9 cellular contexts compared by ENCODE assay signal in the genomic region with DNA sequence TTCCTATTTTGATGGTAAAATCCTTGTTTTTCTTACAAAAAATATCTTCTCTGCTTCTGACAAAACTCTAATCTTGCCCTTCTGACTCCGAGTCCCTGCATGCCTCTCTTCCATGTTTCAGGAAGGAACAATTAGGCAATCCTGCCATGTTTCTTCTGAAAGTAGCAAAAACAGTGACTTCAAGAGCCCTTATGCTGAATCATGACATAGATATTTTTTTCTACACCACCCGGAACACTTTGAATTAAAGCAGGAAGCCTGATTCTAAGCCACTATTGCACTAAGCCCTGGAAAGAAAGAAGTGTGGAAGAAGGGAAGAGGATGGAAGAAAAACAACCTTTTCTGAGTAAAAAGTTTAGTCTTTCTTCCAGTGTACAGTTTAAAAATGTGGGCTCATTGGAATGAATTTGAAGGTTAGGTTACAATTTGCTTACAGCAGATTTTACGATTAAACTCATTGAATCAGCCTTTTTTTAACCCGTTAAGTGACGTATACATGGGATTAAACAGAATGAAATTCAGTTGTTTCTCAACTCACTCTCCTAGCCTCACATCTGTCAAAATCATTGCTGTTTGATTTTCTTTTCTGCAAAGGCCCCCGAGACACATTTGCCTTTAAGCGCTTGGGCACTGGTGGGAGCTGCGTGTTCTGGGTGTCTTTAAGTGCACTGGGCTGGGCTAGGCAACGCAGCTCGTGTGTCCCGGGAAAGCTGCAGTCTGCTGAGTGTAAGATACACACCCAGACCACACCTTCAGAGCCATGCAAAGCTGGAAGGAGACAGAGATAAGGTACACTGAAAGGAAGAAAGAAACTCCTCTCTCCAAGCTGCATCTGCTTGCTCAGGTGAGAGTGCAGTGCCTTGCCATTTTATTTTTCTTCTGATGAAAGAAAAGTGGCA.
DNase-seq lines count a peak whose midpoint lies in the region; ATAC-seq and TF ChIP-seq lines count a peak whose summit lies in the region.
"Had no signal": no experiment of that assay in that cellular context is flagged by ENCODE, and none has a peak within 500 bp of the region (broad histone marks: within the 10 kb centered on the region; RNA-seq: fewer than 3 reads in every experiment).

No MANE protein-coding gene starts in this region.

- H3K4me3 Mint-ChIP-seq in activated CD4-positive, alpha-beta T cell treated with anti-CD3 and anti-CD28 coated beads, Interleukin-2, amount 10 ng/mL, durations not matched to agents 24 days and 14 days: peak overlapping the region; percentile 72
- peak overlapping the region; percentile 9 for H3K4me3 Mint-ChIP-seq in T-helper 1 cell treated with Interleukin-12 subunit alpha and Interleukin-12 subunit beta and Interleukin-4 antibody, amounts not matched to agents 30 μg/mL and 1 μg/mL, for 36 hours

- peak; percentile 61 for DNase-seq in activated CD4-positive, alpha-beta T cell treated with anti-CD3 and anti-CD28 coated beads, Interleukin-2, amount 10 ng/mL, durations not matched to agents 24 days and 14 days
- DNase-seq in activated CD4-positive, alpha-beta T cell treated with anti-CD3 and anti-CD28 coated beads, Interleukin-2, amount 50 U/mL, for 4 hours: no peak
- DNase-seq in fibroblast of mammary gland (ENCODE audit: low read depth) (peak; percentile 91), gastrocnemius medialis (no peak), DMS153 treated with DMSO at 0.1 percent for 48 hours (lab: John Stamatoyannopoulos, UW; ENCODE audit: unreplicated experiment) (no peak), retina (no peak)
- DNase-seq: DND-41 had no signal

- in situ Hi-C loops in gastrocnemius medialis (cut with MboI; ENCODE audit: low sequenced_read_pairs in 4 of 4): no loop called here

- H3K9me3 Mint-ChIP-seq in activated CD4-positive, alpha-beta T cell treated with anti-CD3 and anti-CD28 coated beads, Interleukin-2, amount 10 ng/mL, durations not matched to agents 24 days and 14 days: peaks cover 13% of the 10 kb centered on the region
- H3K9me3 Mint-ChIP-seq in T-helper 1 cell treated with Interleukin-12 subunit alpha and Interleukin-12 subunit beta and Interleukin-4 antibody, amounts not matched to agents 30 μg/mL and 1 μg/mL, for 36 hours: peaks cover 6% of the 10 kb centered on the region

- no peak overlapping the region for H3K4me3 ChIP-seq in fibroblast of mammary gland (ENCODE audit: control insufficient read depth, low read depth, low read length)
- H3K4me3 ChIP-seq in gastrocnemius medialis: peak overlapping the region in 1 of 4 donors; percentile 14

- no peaks in the 10 kb centered on the region for H3K27me3 Mint-ChIP-seq in activated CD4-positive, alpha-beta T cell treated with anti-CD3 and anti-CD28 coated beads, Interleukin-2, amount 10 ng/mL, durations not matched to agents 24 days and 14 days
- no peaks in the 10 kb centered on the region for H3K27me3 Mint-ChIP-seq in T-helper 1 cell treated with Interleukin-12 subunit alpha and Interleukin-12 subunit beta and Interleukin-4 antibody, amounts not matched to agents 30 μg/mL and 1 μg/mL, for 36 hours (ENCODE audit: low read depth)

- H3K9me3 ChIP-seq in gastrocnemius medialis: no peaks in the 10 kb centered on the region

- TF ChIP-seq CTCF in fibroblast of mammary gland (conservative IDR thresholded peaks at IDR 0.05; ENCODE audit: control insufficient read depth, insufficient read depth, low read depth, low read length): no peak
- TF ChIP-seq CTCF in gastrocnemius medialis (IDR thresholded peaks at IDR 0.05 in 4 of 5, conservative IDR thresholded peaks at IDR 0.05 in 1 of 5): no peak

- intact Hi-C loops in activated CD4-positive, alpha-beta T cell treated with anti-CD3 and anti-CD28 coated beads, Interleukin-2, amount 10 ng/mL, durations not matched to agents 24 days and 14 days (cut with micrococcal nuclease): no loop called here
- intact Hi-C loops in gastrocnemius medialis (cut with DNase I; ENCODE audit: low total_unique reads): no loop called here

- H3K36me3 Mint-ChIP-seq in activated CD4-positive, alpha-beta T cell treated with anti-CD3 and anti-CD28 coated beads, Interleukin-2, amount 10 ng/mL, durations not matched to agents 24 days and 14 days (ENCODE audit: low read depth): peaks cover 2% of the 10 kb centered on the region
- H3K36me3 Mint-ChIP-seq in T-helper 1 cell treated with Interleukin-12 subunit alpha and Interleukin-12 subunit beta and Interleukin-4 antibody, amounts not matched to agents 30 μg/mL and 1 μg/mL, for 36 hours (ENCODE audit: low read depth): peaks cover 9% of the 10 kb centered on the region

- peaks cover 45% of the 10 kb centered on the region for H3K4me1 Mint-ChIP-seq in activated CD4-positive, alpha-beta T cell treated with anti-CD3 and anti-CD28 coated beads, Interleukin-2, amount 10 ng/mL, durations not matched to agents 24 days and 14 days
- H3K4me1 Mint-ChIP-seq in T-helper 1 cell treated with Interleukin-12 subunit alpha and Interleukin-12 subunit beta and Interleukin-4 antibody, amounts not matched to agents 30 μg/mL and 1 μg/mL, for 36 hours (ENCODE audit: low read depth): peaks cover 44% of the 10 kb centered on the region

- H3K36me3 ChIP-seq in gastrocnemius medialis: no peaks in the 10 kb centered on the region

- TF ChIP-seq POLR2A in gastrocnemius medialis (IDR thresholded peaks at IDR 0.05): no peak

- peak; percentile 70 to 91 for ATAC-seq in gastrocnemius medialis
- ATAC-seq in HG03378 (IDR thresholded peaks at IDR 0.05; ENCODE audit: unreplicated experiment): no peak

- H3K27ac ChIP-seq in gastrocnemius medialis: peak overlapping the region in 3 of 4 donors; percentile 20 to 44 (median 43)

- H3K27ac Mint-ChIP-seq in activated CD4-positive, alpha-beta T cell treated with anti-CD3 and anti-CD28 coated beads, Interleukin-2, amount 10 ng/mL, durations not matched to agents 24 days and 14 days: peak overlapping the region; percentile 90
- H3K27ac Mint-ChIP-seq in T-helper 1 cell treated with Interleukin-12 subunit alpha and Interleukin-12 subunit beta and Interleukin-4 antibody, amounts not matched to agents 30 μg/mL and 1 μg/mL, for 36 hours: peak overlapping the region; percentile 91

- H3K27me3 ChIP-seq in gastrocnemius medialis: no peaks in the 10 kb centered on the region

- H3K4me1 ChIP-seq in gastrocnemius medialis: peaks cover 6 to 13% of the 10 kb centered on the region in 2 donors

Comparison
In these comparisons a context has a peak if more than half of its experiments do, and no peak if none do; other contexts are left out.
1. DNase-seq: peak in activated CD4-positive, alpha-beta T cell treated with anti-CD3 and anti-CD28 coated beads, Interleukin-2, amount 10 ng/mL, durations not matched to agents 24 days and 14 days (single experiment) and fibroblast of mammary gland (single experiment); none in activated CD4-positive, alpha-beta T cell treated with anti-CD3 and anti-CD28 coated beads, Interleukin-2, amount 50 U/mL, for 4 hours (0 of 2), gastrocnemius medialis (0 of 2), DMS153 treated with DMSO at 0.1 percent for 48 hours (single experiment) and retina (single experiment).